23 cellular contexts compared by ENCODE assay signal in the genomic region with DNA sequence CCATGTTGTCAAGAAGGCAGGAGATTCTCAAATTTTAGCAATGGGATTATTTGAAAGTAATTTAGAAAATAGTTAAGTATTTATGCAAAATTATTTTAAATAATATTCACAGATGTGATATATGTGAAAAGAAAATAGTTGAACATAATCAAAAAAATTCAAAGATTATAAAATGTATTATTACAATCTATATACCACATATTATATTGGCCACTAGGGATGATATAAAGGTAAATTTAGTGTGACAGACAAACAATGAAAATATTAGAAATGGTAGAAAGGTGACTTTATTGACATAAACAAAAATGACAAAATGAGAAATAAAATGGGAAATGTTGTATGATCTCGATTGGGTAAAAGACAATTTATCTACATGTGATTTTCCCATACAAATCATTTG.
DNase-seq lines count a peak whose midpoint lies in the region; ATAC-seq, FAIRE-seq and TF ChIP-seq lines count a peak whose summit lies in the region.
"Had no signal": no experiment of that assay in that cellular context is flagged by ENCODE, and none has a peak within 500 bp of the region (broad histone marks: within the 10 kb centered on the region; RNA-seq: fewer than 3 reads in every experiment).

No MANE protein-coding gene starts in this region.

- no peak overlapping the region for H3K4me3 Mint-ChIP-seq in endothelial cell (ENCODE audit: unreplicated experiment)
- H3K4me3 Mint-ChIP-seq in neural crest cell: no peak overlapping the region
- no peak overlapping the region for H3K4me3 Mint-ChIP-seq in activated CD4-positive, alpha-beta memory T cell treated with anti-CD3 and anti-CD28 coated beads, Interleukin-2, amount 10 ng/mL, durations not matched to agents 7 days and 5 days
- H3K4me3 Mint-ChIP-seq: B cell, CD14-positive monocyte, GM23338, H9 had no signal

- POLR2A ChIA-PET in PC-3 (lab: Charles Lee; ENCODE audit: unreplicated experiment): no interaction called here
- POLR2A ChIA-PET in activated CD4-positive, alpha-beta memory T cell treated with anti-CD3 and anti-CD28 coated beads, Interleukin-2, amount 10 ng/mL, durations not matched to agents 7 days and 5 days (lab: Charles Lee): no interaction called here

- H3K4me3 ChIP-seq in PC-3 (ENCODE audit: low read length) (no peak overlapping the region), GM23248 (no peak overlapping the region)
- H3K4me3 ChIP-seq: GM23338, K562, Peyer's patch had no signal

- CTCF ChIA-PET in PC-3 (lab: Charles Lee): no interaction called here
- CTCF ChIA-PET in activated CD4-positive, alpha-beta memory T cell treated with anti-CD3 and anti-CD28 coated beads, Interleukin-2, amount 10 ng/mL, durations not matched to agents 7 days and 5 days (lab: Charles Lee): no interaction called here

- H3K36me3 ChIP-seq in PC-3 (ENCODE audit: low read depth, low read length): no peaks in the 10 kb centered on the region
- no peaks in the 10 kb centered on the region for H3K36me3 ChIP-seq in GM23248 (ENCODE audit: low read depth)
- H3K36me3 ChIP-seq: Peyer's patch had no signal

- H3F3A ChIP-seq in PC-3 (ENCODE audit: low read length, unreplicated experiment): no peaks in the 10 kb centered on the region
- no peaks in the 10 kb centered on the region for H3F3A ChIP-seq in GM23248 (ENCODE audit: insufficient read depth)

- H3K4me1 Mint-ChIP-seq in endothelial cell (ENCODE audit: unreplicated experiment): peaks cover 5% of the 10 kb centered on the region
- H3K4me1 Mint-ChIP-seq in neural crest cell: peaks cover 4% of the 10 kb centered on the region
- H3K4me1 Mint-ChIP-seq in activated CD4-positive, alpha-beta memory T cell treated with anti-CD3 and anti-CD28 coated beads, Interleukin-2, amount 10 ng/mL, durations not matched to agents 7 days and 5 days: no peaks in the 10 kb centered on the region
- H3K4me1 Mint-ChIP-seq: B cell, CD14-positive monocyte had no signal

- BruUV-seq in PC-3 (replicated peaks; lab: Mats Ljungman, UMichigan): no TSS peak

- WGBS in GM23248 (ENCODE audit: low coverage in 1 of 2, low lambda C conversion rate in 2 of 2, missing lambda C conversion rate in 2 of 2), 2 experiments: 33 to 37% methylated on average over 1 of the region's 1 CpG

- peak; percentile 36 for DNase-seq in PC-3
- DNase-seq in endothelial cell (ENCODE audit: low spot score): no peak
- no peak for DNase-seq in neural crest cell (ENCODE audit: low read depth, low spot score)
- no peak for DNase-seq in NCI-H446 (lab: John Stamatoyannopoulos, UW)
- DNase-seq in GM23248: no peak
- no peak for DNase-seq in activated CD4-positive, alpha-beta memory T cell treated with anti-CD3 and anti-CD28 coated beads, Interleukin-2, amount 10 ng/mL, durations not matched to agents 7 days and 5 days
- DNase-seq: Calu3, DMS79 treated with DMSO at 0.1 percent for 48 hours, H9, NCI-H1105 treated with DMSO at 0.1 percent for 48 hours, NCI-H146, NCI-H2029, NCI-H446 treated with DMSO at 0.1 percent for 48 hours, NCI-H526, Peyer's patch had no signal

- H3K9me3 ChIP-seq in PC-3 (ENCODE audit: low read length) (0 out of 2 replicates have a peak, but pooled peaks cover 6% of the 10 kb centered on the region), GM23248 (ENCODE audit: low read depth) (no peaks in the 10 kb centered on the region)
- H3K9me3 ChIP-seq: Peyer's patch had no signal

- peak; percentile 60 for FAIRE-seq in G401.6 (lab: Jason Lieb, UNC)
- FAIRE-seq: GM12892, HTR-8/SVneo, K562 had no signal

- H3K27me3 ChIP-seq in PC-3 (ENCODE audit: low read length) (no peaks in the 10 kb centered on the region), GM23248 (replicated peaks; ENCODE audit: insufficient read depth) (no peaks in the 10 kb centered on the region)
- H3K27me3 ChIP-seq: Peyer's patch had no signal

- H3K79me2 ChIP-seq in PC-3 (ENCODE audit: low read length) (no peaks in the 10 kb centered on the region), GM23248 (ENCODE audit: insufficient read depth) (no peaks in the 10 kb centered on the region)

- peak; percentile 55 for TF ChIP-seq CTCF in PC-3 (conservative IDR thresholded peaks at IDR 0.05; ENCODE audit: low read depth, low read length)
- peak; percentile 15 for TF ChIP-seq CTCF in endothelial cell (IDR thresholded peaks at IDR 0.05; ENCODE audit: unreplicated experiment)
- peak; percentile 41 for TF ChIP-seq CTCF in neural crest cell (conservative IDR thresholded peaks at IDR 0.05)

- H2AFZ ChIP-seq in PC-3 (ENCODE audit: low read length): no peak overlapping the region
- no peak overlapping the region for H2AFZ ChIP-seq in GM23248
- H2AFZ ChIP-seq: GM23338 had no signal

- peak; percentile 35; the same call in 1 of the 2 replicates for ATAC-seq in PC-3
- ATAC-seq in GM19455 (IDR thresholded peaks at IDR 0.05; ENCODE audit: unreplicated experiment): no peak
- ATAC-seq: GM23338, K562 had no signal

- H3K9me3 Mint-ChIP-seq in endothelial cell (ENCODE audit: unreplicated experiment): no peaks in the 10 kb centered on the region
- H3K9me3 Mint-ChIP-seq in neural crest cell: peaks cover 4% of the 10 kb centered on the region
- H3K9me3 Mint-ChIP-seq in activated CD4-positive, alpha-beta memory T cell treated with anti-CD3 and anti-CD28 coated beads, Interleukin-2, amount 10 ng/mL, durations not matched to agents 7 days and 5 days: peaks cover 5% of the 10 kb centered on the region

- in situ Hi-C loops in GM23248 (cut with MboI): no loop called here

- H3K4me2 ChIP-seq in PC-3 (ENCODE audit: low read length) (no peak overlapping the region), GM23248 (ENCODE audit: unreplicated experiment) (no peak overlapping the region)
- H3K4me2 ChIP-seq: GM23338 had no signal

- H3K9me2 ChIP-seq in PC-3 (replicated peaks; ENCODE audit: low read length): no peaks in the 10 kb centered on the region
- no peaks in the 10 kb centered on the region for H3K9me2 ChIP-seq in GM23248 (ENCODE audit: insufficient read depth)

- H3K4me1 ChIP-seq in PC-3 (ENCODE audit: insufficient read depth, low read length) (no peaks in the 10 kb centered on the region), GM23248 (ENCODE audit: insufficient read depth) (no peaks in the 10 kb centered on the region)
- H3K4me1 ChIP-seq: Peyer's patch had no signal

- H3K36me3 Mint-ChIP-seq in endothelial cell (ENCODE audit: low read depth, unreplicated experiment) (no peaks in the 10 kb centered on the region), neural crest cell (ENCODE audit: low read depth) (peaks cover 4% of the 10 kb centered on the region)
- no peaks in the 10 kb centered on the region for H3K36me3 Mint-ChIP-seq in activated CD4-positive, alpha-beta memory T cell treated with anti-CD3 and anti-CD28 coated beads, Interleukin-2, amount 10 ng/mL, durations not matched to agents 7 days and 5 days (ENCODE audit: low read depth)
- H3K36me3 Mint-ChIP-seq: CD14-positive monocyte had no signal

- no peak overlapping the region for H3K9ac ChIP-seq in PC-3 (ENCODE audit: low read length)
- no peak overlapping the region for H3K9ac ChIP-seq in GM23248

- H4K20me1 ChIP-seq in PC-3 (ENCODE audit: low read length) (no peaks in the 10 kb centered on the region), GM23248 (ENCODE audit: insufficient read depth) (no peaks in the 10 kb centered on the region)

- H3K27ac ChIP-seq in PC-3 (ENCODE audit: low read length) (no peak overlapping the region), GM23248 (no peak overlapping the region)
- H3K27ac ChIP-seq: Peyer's patch had no signal

- H3K27ac Mint-ChIP-seq in endothelial cell (ENCODE audit: unreplicated experiment) (no peak overlapping the region), neural crest cell (ENCODE audit: unreplicated experiment) (no peak overlapping the region)
- no peak overlapping the region for H3K27ac Mint-ChIP-seq in activated CD4-positive, alpha-beta memory T cell treated with anti-CD3 and anti-CD28 coated beads, Interleukin-2, amount 10 ng/mL, durations not matched to agents 7 days and 5 days
- H3K27ac Mint-ChIP-seq: B cell, CD14-positive monocyte, GM23338, H9 had no signal

- intact Hi-C loops in PC-3 (cut with micrococcal nuclease): loop anchor here (5.0 kb wide), 2 partner anchors 387 to 527 kb away; a partner anchor contains a TSS

- H3K27me3 Mint-ChIP-seq in endothelial cell (ENCODE audit: unreplicated experiment) (no peaks in the 10 kb centered on the region), neural crest cell (ENCODE audit: low read depth) (no peaks in the 10 kb centered on the region)
- no peaks in the 10 kb centered on the region for H3K27me3 Mint-ChIP-seq in activated CD4-positive, alpha-beta memory T cell treated with anti-CD3 and anti-CD28 coated beads, Interleukin-2, amount 10 ng/mL, durations not matched to agents 7 days and 5 days
- H3K27me3 Mint-ChIP-seq: B cell had no signal
